ENCODE assay signal across 9 cellular contexts in the genomic region with DNA sequence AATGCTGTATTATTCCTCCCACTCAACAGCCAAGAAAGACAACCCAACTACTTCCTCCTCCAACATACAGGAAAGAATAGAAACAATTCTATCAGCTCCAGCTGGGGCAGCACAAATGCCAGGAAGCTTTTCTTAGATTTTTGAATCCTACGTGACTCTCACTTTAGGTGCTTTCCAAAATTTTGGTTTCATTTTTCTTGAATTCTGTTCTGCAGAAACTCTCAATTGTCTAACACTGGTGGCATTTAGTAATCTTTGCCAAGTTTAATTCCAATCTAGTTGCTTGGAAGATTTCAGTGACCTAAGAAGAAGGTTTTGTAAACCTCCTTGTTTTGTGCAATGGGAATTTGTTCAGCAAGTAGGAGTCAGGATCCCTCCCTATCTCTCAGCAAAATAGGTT. TPM values are rescaled to one million over a fixed set of nuclear protein-coding genes. Genes with fewer than 3 reads are reported as not detected.
DNase-seq lines count a peak whose midpoint lies in the region; ATAC-seq and TF ChIP-seq lines count a peak whose summit lies in the region.
"Had no signal": no experiment of that assay in that cellular context is flagged by ENCODE, and none has a peak within 500 bp of the region (broad histone marks: within the 10 kb centered on the region; RNA-seq: fewer than 3 reads in every experiment).

No MANE protein-coding gene starts in this region.

- peaks cover 5% of the 10 kb centered on the region for H3K36me3 Mint-ChIP-seq in T-helper 17 cell (ENCODE audit: low read depth)
- H3K36me3 Mint-ChIP-seq in effector memory CD8-positive, alpha-beta T cell (ENCODE audit: insufficient read depth), result no peaks in the 10 kb centered on the region

- H3K36me3 ChIP-seq in GM06990 (ENCODE audit: control insufficient read depth, insufficient read depth, low read length), result no peaks in the 10 kb centered on the region

- H3K27me3 Mint-ChIP-seq in T-helper 17 cell, result peaks cover 25% of the 10 kb centered on the region
- H3K27me3 Mint-ChIP-seq in effector memory CD8-positive, alpha-beta T cell, result peaks cover 17 to 21% of the 10 kb centered on the region in 2 donors

- H3K9me3 Mint-ChIP-seq in effector memory CD8-positive, alpha-beta T cell, result no peaks in the 10 kb centered on the region

- no peak for ATAC-seq in T-helper 17 cell
- ATAC-seq in sciatic nerve, result peak; percentile 53
- no peak for ATAC-seq in effector memory CD8-positive, alpha-beta T cell (replicated peaks)

- H3K27me3 ChIP-seq in GM06990 (replicated peaks; ENCODE audit: control insufficient read depth, insufficient read depth, low read length), result no peaks in the 10 kb centered on the region

- peaks cover 13% of the 10 kb centered on the region for H3K4me1 Mint-ChIP-seq in T-helper 17 cell
- H3K4me1 Mint-ChIP-seq in effector memory CD8-positive, alpha-beta T cell (ENCODE audit: low read depth in 2 of 2), result no peaks in the 10 kb centered on the region

- no peak overlapping the region for H3K4me3 ChIP-seq in GM06990 (replicated peaks; ENCODE audit: low read depth, low read length)

- intact Hi-C loops in sciatic nerve (cut with DNase I), result no loop called here

- TF ChIP-seq CTCF in GM06990 (IDR thresholded peaks at IDR 0.05; ENCODE audit: insufficient read depth, low read length, poor library complexity, severe bottlenecking), result no peak

- H3K4me3 Mint-ChIP-seq in T-helper 17 cell, result peak overlapping the region; percentile 31
- H3K4me3 Mint-ChIP-seq in effector memory CD8-positive, alpha-beta T cell, result no peak overlapping the region

- no peaks in the 10 kb centered on the region for H3K9me3 ChIP-seq in T-helper 17 cell (ENCODE audit: control insufficient read depth, low read length, poor library complexity, severe bottlenecking)

- no peak overlapping the region for H3K27ac Mint-ChIP-seq in T-helper 17 cell
- H3K27ac Mint-ChIP-seq in effector memory CD8-positive, alpha-beta T cell, result no peak overlapping the region

- DNase-seq in GM06990 (ENCODE audit: extremely low read depth, insufficient read length) (peak; percentile 18), T-helper 17 cell (no peak), fibroblast of peridontal ligament (ENCODE audit: extremely low read depth) (peak; percentile 97), sciatic nerve (ENCODE audit: low spot score) (no peak), NCI-H524 treated with DMSO at 0.1 percent for 48 hours (lab: John Stamatoyannopoulos, UW) (no peak), T1000 (lab: John Stamatoyannopoulos, UW) (no peak)
- DNase-seq in activated CD4-positive, alpha-beta T cell treated with anti-CD3 and anti-CD28 coated beads for 1 hour, result no peak
- DNase-seq in effector memory CD8-positive, alpha-beta T cell, result no peak
- DNase-seq: stimulated activated CD4-positive, alpha-beta T cell treated with anti-CD3 and anti-CD28 coated beads, Interleukin-12 subunit alpha, Interleukin-12 subunit beta, amount 100 ng/mL, for 4 hours had no signal

RNA-seq across cellular contexts. Expression of a gene that starts 37.1 kb away (rescaled TPM):
- total RNA-seq in T-helper 17 cell, result 1 to 10 TPM; 7.8 to 8.8 TPM
- total RNA-seq in sciatic nerve, result 101 TPM

RNA-seq across cellular contexts. Expression of a gene that starts 58.7 kb away (rescaled TPM):
- total RNA-seq in T-helper 17 cell (1 to 10 TPM; 5.3 to 7.2 TPM), sciatic nerve (14.4 TPM)

Comparison
In these comparisons a context has a peak if more than half of its experiments do, and no peak if none do; other contexts are left out.
1. DNase-seq: peak in GM06990 (single experiment) and fibroblast of peridontal ligament (single experiment); none in T-helper 17 cell (0 of 3), sciatic nerve (single experiment), NCI-H524 treated with DMSO at 0.1 percent for 48 hours (single experiment), activated CD4-positive, alpha-beta T cell treated with anti-CD3 and anti-CD28 coated beads for 1 hour (single experiment), T1000 (single experiment) and effector memory CD8-positive, alpha-beta T cell (0 of 3).
2. RNA of a gene that starts 37.1 kb away (total RNA-seq): 101 TPM in sciatic nerve (single experiment); 7.8 to 8.8 TPM in T-helper 17 cell; every median in the first group is over 10 times any median in the second.